In the genomic region with DNA sequence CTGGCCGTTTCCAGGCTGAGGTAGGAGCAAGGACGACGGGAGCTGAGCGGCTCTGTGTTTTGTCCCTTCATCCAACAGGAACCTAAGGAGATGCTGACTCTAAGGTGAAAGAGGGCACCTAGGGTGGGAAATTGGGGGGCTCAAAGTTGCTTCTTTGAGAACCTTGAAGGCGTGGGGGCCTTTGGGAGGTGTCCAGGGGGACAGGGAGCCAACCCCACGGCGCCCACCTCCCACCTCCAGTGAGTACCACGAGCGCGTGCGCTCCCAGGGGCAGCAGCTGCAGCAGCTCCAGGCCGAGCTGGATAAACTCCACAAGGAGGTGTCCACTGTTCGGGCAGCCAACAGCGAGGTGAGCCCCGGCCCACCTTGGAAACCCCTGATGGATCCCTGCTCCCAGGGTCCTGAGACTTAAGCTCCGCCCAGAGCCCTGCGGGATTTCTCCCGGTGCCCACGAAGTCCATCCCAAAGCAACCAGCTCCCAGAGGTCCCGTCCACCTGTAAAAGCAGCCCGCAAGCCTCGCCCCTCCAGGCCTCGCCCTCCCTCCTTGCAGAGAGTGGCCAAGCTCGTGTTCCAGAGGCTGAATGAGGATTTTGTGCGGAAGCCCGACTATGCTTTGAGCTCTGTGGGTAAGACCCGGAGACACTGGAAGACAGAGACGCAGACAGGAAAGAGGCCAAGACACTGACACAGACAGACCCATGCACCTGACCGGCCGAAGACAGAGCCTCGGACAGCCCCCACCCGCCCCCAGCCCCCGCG, we compare ENCODE assay signal across 8 cellular contexts. TPM values are rescaled to one million over a fixed set of nuclear protein-coding genes. Genes with fewer than 3 reads are reported as not detected.
DNase-seq lines count a peak whose midpoint lies in the region; ATAC-seq and TF ChIP-seq lines count a peak whose summit lies in the region.

No MANE protein-coding gene starts in this region.

- no peak for TF ChIP-seq POLR2A in NB4 (IDR thresholded peaks at IDR 0.05; ENCODE audit: extremely low read depth, insufficient read length)

- H3K4me3 ChIP-seq in NB4 (ENCODE audit: low read depth, low read length) (peak overlapping the region; percentile 65), iPS-11a (ENCODE audit: low read depth, low read length) (peak overlapping the region; percentile 30)

- H3K4me3 Mint-ChIP-seq in stimulated activated naive B cell treated with anti-CD40 and anti-IgM and Interleukin-4, amounts not matched to agents 10 μg/mL and 1 μg/mL and 100 μg/mL, for 72 hours, result peak overlapping the region; percentile 91 to 95

- H3K27ac Mint-ChIP-seq in activated naive CD4-positive, alpha-beta T cell treated with anti-CD3 and anti-CD28 coated beads, Interleukin-2, amount 50 U/mL, for 72 hours, result peak overlapping the region; percentile 90 to 95
- H3K27ac Mint-ChIP-seq in stimulated activated naive B cell treated with anti-CD40 and anti-IgM and Interleukin-4, amounts not matched to agents 10 μg/mL and 1 μg/mL and 100 μg/mL, for 72 hours, result peak overlapping the region; percentile 75

- no peaks in the 10 kb centered on the region for H3K9me3 Mint-ChIP-seq in activated naive CD4-positive, alpha-beta T cell treated with anti-CD3 and anti-CD28 coated beads, Interleukin-2, amount 50 U/mL, for 72 hours
- H3K9me3 Mint-ChIP-seq in stimulated activated naive B cell treated with anti-CD40 and anti-IgM and Interleukin-4, amounts not matched to agents 10 μg/mL and 1 μg/mL and 100 μg/mL, for 72 hours, result no peaks in the 10 kb centered on the region

- TF ChIP-seq CTCF in NB4 (IDR thresholded peaks at IDR 0.05; ENCODE audit: low read depth, low read length), result no peak

- no peak for ATAC-seq in activated naive CD4-positive, alpha-beta T cell treated with anti-CD3 and anti-CD28 coated beads, Interleukin-2, amount 50 U/mL, for 72 hours
- no peak for ATAC-seq in stimulated activated naive B cell treated with anti-CD40 and anti-IgM and Interleukin-4, amounts not matched to agents 10 μg/mL and 1 μg/mL and 100 μg/mL, for 72 hours (replicated peaks)
- no peak for ATAC-seq in HG02885 (IDR thresholded peaks at IDR 0.05; ENCODE audit: poor library complexity, unreplicated experiment)

- H3K36me3 Mint-ChIP-seq in activated naive CD4-positive, alpha-beta T cell treated with anti-CD3 and anti-CD28 coated beads, Interleukin-2, amount 50 U/mL, for 72 hours, result no peaks in the 10 kb centered on the region
- H3K36me3 Mint-ChIP-seq in stimulated activated naive B cell treated with anti-CD40 and anti-IgM and Interleukin-4, amounts not matched to agents 10 μg/mL and 1 μg/mL and 100 μg/mL, for 72 hours, result peaks cover 4 to 10% of the 10 kb centered on the region in 2 donors

- H3K4me1 Mint-ChIP-seq in stimulated activated naive B cell treated with anti-CD40 and anti-IgM and Interleukin-4, amounts not matched to agents 10 μg/mL and 1 μg/mL and 100 μg/mL, for 72 hours, result peaks cover 36 to 62% of the 10 kb centered on the region in 2 donors

- peaks cover 0 to 6% of the 10 kb centered on the region in 2 donors for H3K27me3 Mint-ChIP-seq in stimulated activated naive B cell treated with anti-CD40 and anti-IgM and Interleukin-4, amounts not matched to agents 10 μg/mL and 1 μg/mL and 100 μg/mL, for 72 hours

- peak; percentile 44 for DNase-seq in EH (ENCODE audit: low read depth)
- DNase-seq in NB4 (ENCODE audit: low read depth), result no peak
- peak; percentile 34 to 57 for DNase-seq in activated naive CD4-positive, alpha-beta T cell treated with anti-CD3 and anti-CD28 coated beads, Interleukin-2, amount 50 U/mL, for 72 hours (ENCODE audit: low spot score in 2 of 2)
- DNase-seq in stimulated activated naive B cell treated with anti-CD40 and anti-IgM and Interleukin-4, amounts not matched to agents 10 μg/mL and 1 μg/mL and 100 μg/mL, for 72 hours, result peak; percentile 15
- DNase-seq in T1000 (lab: John Stamatoyannopoulos, UW), result no peak
- DNase-seq in effector CD8-positive, alpha-beta T cell (lab: John Stamatoyannopoulos, UW), result no peak

RNA-seq across cellular contexts. Expression of a gene that starts 2.9 kb away (rescaled TPM):
- total RNA-seq in activated naive CD4-positive, alpha-beta T cell treated with anti-CD3 and anti-CD28 coated beads, Interleukin-2, amount 50 U/mL, for 72 hours, result 10 to 100 TPM in 1 of 2 donors, 1 to 10 TPM in 1; 9.6 to 13.2 TPM

RNA-seq across cellular contexts. Expression of a gene that starts 46.1 kb away (rescaled TPM):
- 100 to 1,000 TPM; 332 to 352 TPM for total RNA-seq in activated naive CD4-positive, alpha-beta T cell treated with anti-CD3 and anti-CD28 coated beads, Interleukin-2, amount 50 U/mL, for 72 hours

RNA-seq across cellular contexts. Expression of a gene that starts 46.1 kb away (rescaled TPM):
- total RNA-seq in activated naive CD4-positive, alpha-beta T cell treated with anti-CD3 and anti-CD28 coated beads, Interleukin-2, amount 50 U/mL, for 72 hours, result 100 to 1,000 TPM; 110 to 116 TPM

Comparison
In these comparisons a context has a peak if more than half of its experiments do, and no peak if none do; other contexts are left out.
1. DNase-seq: peak in EH (single experiment), activated naive CD4-positive, alpha-beta T cell treated with anti-CD3 and anti-CD28 coated beads, Interleukin-2, amount 50 U/mL, for 72 hours (2 of 2) and stimulated activated naive B cell treated with anti-CD40 and anti-IgM and Interleukin-4, amounts not matched to agents 10 μg/mL and 1 μg/mL and 100 μg/mL, for 72 hours (single experiment); none in NB4 (single experiment), T1000 (single experiment) and effector CD8-positive, alpha-beta T cell (single experiment).